Comparison of ENCODE assay signal across 14 cellular contexts in the genomic region with DNA sequence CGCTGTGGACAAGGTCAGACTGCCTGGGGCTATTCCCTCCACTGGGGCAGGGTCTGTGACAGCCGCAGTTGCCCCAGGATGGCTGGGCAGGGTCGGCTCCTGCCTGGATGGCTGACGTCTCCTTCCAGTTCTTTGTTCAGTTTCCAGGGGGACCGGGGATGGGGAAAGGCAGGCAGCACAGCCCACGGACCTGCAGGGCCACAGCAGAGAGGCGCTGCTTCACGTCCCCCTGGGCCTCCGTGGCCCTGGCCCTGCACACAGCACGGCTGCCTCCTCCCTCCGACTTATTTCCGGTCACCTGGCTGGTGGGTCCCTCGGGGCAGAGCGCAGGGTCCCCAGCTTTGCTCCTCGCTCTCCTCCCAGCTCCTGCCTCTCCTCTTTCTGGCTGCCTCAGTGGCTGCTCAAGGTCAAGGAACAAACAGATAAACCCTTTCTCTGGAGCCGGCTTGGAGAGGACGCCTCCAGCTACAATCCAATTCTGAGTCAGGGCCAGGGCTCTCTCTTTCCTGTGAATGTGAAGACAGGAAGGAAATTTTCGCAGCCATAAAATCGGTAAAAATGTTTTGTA.
DNase-seq lines count a peak whose midpoint lies in the region; ATAC-seq and TF ChIP-seq lines count a peak whose summit lies in the region.
"Had no signal": no experiment of that assay in that cellular context is flagged by ENCODE, and none has a peak within 500 bp of the region (broad histone marks: within the 10 kb centered on the region; RNA-seq: fewer than 3 reads in every experiment).

No MANE protein-coding gene starts in this region.

- H3K4me2 ChIP-seq in neural progenitor cell, result no peak overlapping the region

- no peak overlapping the region for H3K4me3 Mint-ChIP-seq in activated T-helper 1 cell treated with anti-CD3 and anti-CD28 coated beads, Interleukin-12 subunit alpha, Interleukin-12 subunit beta, Interleukin-2, Interleukin-4 antibody, amounts not matched to agents 30 ng/mL and 10 ng/mL and 1 ng/mL, durations not matched to agents 14 hours and 24 hours and 36 hours
- H3K4me3 Mint-ChIP-seq in neural progenitor cell, result no peak overlapping the region
- H3K4me3 Mint-ChIP-seq in activated CD8-positive, alpha-beta T cell treated with anti-CD3 and anti-CD28 coated beads for 36 hours, result no peak overlapping the region
- H3K4me3 Mint-ChIP-seq: activated T-helper 17 cell treated with anti-CD3 and anti-CD28 coated beads, Interleukin-2, amount 50 U/mL, for 72 hours; CD4-positive, alpha-beta T cell; central memory CD8-positive, alpha-beta T cell; stimulated activated naive B cell treated with anti-CD40 and anti-IgM and Interleukin-4, amounts not matched to agents 10 μg/mL and 1 μg/mL and 100 μg/mL, for 72 hours had no signal

- H3K9me3 ChIP-seq in neural progenitor cell (ENCODE audit: low read depth) (no peaks in the 10 kb centered on the region), tibial artery (no peaks in the 10 kb centered on the region)

- no peaks in the 10 kb centered on the region for H4K20me1 ChIP-seq in neural progenitor cell (ENCODE audit: low read depth)

- H3K27me3 Mint-ChIP-seq in activated T-helper 1 cell treated with anti-CD3 and anti-CD28 coated beads, Interleukin-12 subunit alpha, Interleukin-12 subunit beta, Interleukin-2, Interleukin-4 antibody, amounts not matched to agents 30 ng/mL and 10 ng/mL and 1 ng/mL, durations not matched to agents 14 hours and 24 hours and 36 hours (ENCODE audit: insufficient read depth), result peaks cover 17% of the 10 kb centered on the region
- H3K27me3 Mint-ChIP-seq in neural progenitor cell (ENCODE audit: insufficient read depth, low read depth), result peaks cover 16% of the 10 kb centered on the region
- no peaks in the 10 kb centered on the region for H3K27me3 Mint-ChIP-seq in activated CD8-positive, alpha-beta T cell treated with anti-CD3 and anti-CD28 coated beads for 36 hours
- H3K27me3 Mint-ChIP-seq: activated T-helper 17 cell treated with anti-CD3 and anti-CD28 coated beads, Interleukin-2, amount 50 U/mL, for 72 hours; CD4-positive, alpha-beta T cell; central memory CD8-positive, alpha-beta T cell had no signal

- H3K36me3 ChIP-seq in neural progenitor cell, result no peaks in the 10 kb centered on the region
- no peaks in the 10 kb centered on the region for H3K36me3 ChIP-seq in tibial artery

- H3K27ac ChIP-seq in neural progenitor cell (no peak overlapping the region), tibial artery (peak overlapping the region; percentile 81 to 82)

- H3K4me1 ChIP-seq in neural progenitor cell, result peaks cover 14% of the 10 kb centered on the region
- H3K4me1 ChIP-seq in tibial artery, result peaks cover 0 to 18% (median 16%) of the 10 kb centered on the region in 4 donors

- ATAC-seq in activated CD8-positive, alpha-beta T cell treated with anti-CD3 and anti-CD28 coated beads for 36 hours, result no peak
- ATAC-seq in HG03045 (IDR thresholded peaks at IDR 0.05; ENCODE audit: unreplicated experiment) (no peak), HG02885 (IDR thresholded peaks at IDR 0.05; ENCODE audit: poor library complexity, unreplicated experiment) (no peak)
- ATAC-seq: activated T-helper 17 cell treated with anti-CD3 and anti-CD28 coated beads, Interleukin-2, amount 50 U/mL, for 72 hours; stimulated activated naive B cell treated with anti-CD40 and anti-IgM and Interleukin-4, amounts not matched to agents 10 μg/mL and 1 μg/mL and 100 μg/mL, for 72 hours had no signal

- intact Hi-C loops in activated T-helper 1 cell treated with anti-CD3 and anti-CD28 coated beads, Interleukin-12 subunit alpha, Interleukin-12 subunit beta, Interleukin-2, Interleukin-4 antibody, amounts not matched to agents 30 ng/mL and 10 ng/mL and 1 ng/mL, durations not matched to agents 14 hours and 24 hours and 36 hours (cut with micrococcal nuclease), result no loop called here
- intact Hi-C loops in tibial artery (cut with DNase I; ENCODE audit: low total_unique reads), result no loop called here
- intact Hi-C loops in activated CD8-positive, alpha-beta T cell treated with anti-CD3 and anti-CD28 coated beads for 36 hours (cut with micrococcal nuclease), result no loop called here

- peaks cover 21% of the 10 kb centered on the region for H3K4me1 Mint-ChIP-seq in activated T-helper 1 cell treated with anti-CD3 and anti-CD28 coated beads, Interleukin-12 subunit alpha, Interleukin-12 subunit beta, Interleukin-2, Interleukin-4 antibody, amounts not matched to agents 30 ng/mL and 10 ng/mL and 1 ng/mL, durations not matched to agents 14 hours and 24 hours and 36 hours (ENCODE audit: low read depth)
- H3K4me1 Mint-ChIP-seq in neural progenitor cell, result peaks cover 55% of the 10 kb centered on the region
- H3K4me1 Mint-ChIP-seq in activated CD8-positive, alpha-beta T cell treated with anti-CD3 and anti-CD28 coated beads for 36 hours (ENCODE audit: low read depth), result peaks cover 6% of the 10 kb centered on the region

- no peaks in the 10 kb centered on the region for H3K9me3 Mint-ChIP-seq in activated T-helper 1 cell treated with anti-CD3 and anti-CD28 coated beads, Interleukin-12 subunit alpha, Interleukin-12 subunit beta, Interleukin-2, Interleukin-4 antibody, amounts not matched to agents 30 ng/mL and 10 ng/mL and 1 ng/mL, durations not matched to agents 14 hours and 24 hours and 36 hours
- H3K9me3 Mint-ChIP-seq in neural progenitor cell, result peaks cover under 1% of the 10 kb centered on the region
- H3K9me3 Mint-ChIP-seq in activated CD8-positive, alpha-beta T cell treated with anti-CD3 and anti-CD28 coated beads for 36 hours, result no peaks in the 10 kb centered on the region
- H3K9me3 Mint-ChIP-seq: activated T-helper 17 cell treated with anti-CD3 and anti-CD28 coated beads, Interleukin-2, amount 50 U/mL, for 72 hours; CD4-positive, alpha-beta T cell; central memory CD8-positive, alpha-beta T cell had no signal

- no peak for TF ChIP-seq CTCF in neural progenitor cell (IDR thresholded peaks at IDR 0.05)
- TF ChIP-seq CTCF in tibial artery (IDR thresholded peaks at IDR 0.05), result no peak
- no peak for TF ChIP-seq CTCF in activated CD8-positive, alpha-beta T cell treated with anti-CD3 and anti-CD28 coated beads for 36 hours (IDR thresholded peaks at IDR 0.05)
- TF ChIP-seq CTCF in GM10248 (IDR thresholded peaks at IDR 0.05; ENCODE audit: control extremely low read depth, extremely low read depth, low read depth, missing control alignments), result no peak

- CTCF ChIA-PET in activated CD8-positive, alpha-beta T cell treated with anti-CD3 and anti-CD28 coated beads for 36 hours (lab: Charles Lee), result no interaction called here
- CTCF ChIA-PET in GM10248 (lab: Yijun Ruan, JAX), result no interaction called here

- H3K79me2 ChIP-seq in neural progenitor cell (ENCODE audit: low read depth), result no peaks in the 10 kb centered on the region

- no peaks in the 10 kb centered on the region for H3K27me3 ChIP-seq in neural progenitor cell
- H3K27me3 ChIP-seq in tibial artery, result no peaks in the 10 kb centered on the region

- DNase-seq in activated T-helper 1 cell treated with anti-CD3 and anti-CD28 coated beads, Interleukin-12 subunit alpha, Interleukin-12 subunit beta, Interleukin-2, Interleukin-4 antibody, amounts not matched to agents 30 ng/mL and 10 ng/mL and 1 ng/mL, durations not matched to agents 14 hours and 24 hours and 36 hours (ENCODE audit: low spot score), result no peak
- DNase-seq in foreskin melanocyte (peak; percentile 67), neural progenitor cell (ENCODE audit: low spot score) (no peak), tibial artery (no peak), GM10248 (ENCODE audit: extremely low spot score) (no peak)
- no peak for DNase-seq in activated CD8-positive, alpha-beta T cell treated with anti-CD3 and anti-CD28 coated beads for 36 hours
- DNase-seq: activated CD4-positive, CD25-positive, alpha-beta regulatory T cell treated with anti-CD3 and anti-CD28 coated beads, Interleukin-2, amount 50 U/mL, for 72 hours; CD4-positive, alpha-beta T cell; glutamatergic neuron; stimulated activated naive B cell treated with anti-CD40 and anti-IgM and Interleukin-4, amounts not matched to agents 10 μg/mL and 1 μg/mL and 100 μg/mL, for 72 hours had no signal

- no peak overlapping the region for H3K4me3 ChIP-seq in neural progenitor cell
- no peak overlapping the region for H3K4me3 ChIP-seq in tibial artery

- peak overlapping the region; percentile 55 for H3K27ac Mint-ChIP-seq in activated T-helper 1 cell treated with anti-CD3 and anti-CD28 coated beads, Interleukin-12 subunit alpha, Interleukin-12 subunit beta, Interleukin-2, Interleukin-4 antibody, amounts not matched to agents 30 ng/mL and 10 ng/mL and 1 ng/mL, durations not matched to agents 14 hours and 24 hours and 36 hours
- H3K27ac Mint-ChIP-seq in neural progenitor cell, result peak overlapping the region; percentile 96
- H3K27ac Mint-ChIP-seq in activated CD8-positive, alpha-beta T cell treated with anti-CD3 and anti-CD28 coated beads for 36 hours, result no peak overlapping the region
- H3K27ac Mint-ChIP-seq: CD4-positive, alpha-beta T cell; stimulated activated naive B cell treated with anti-CD40 and anti-IgM and Interleukin-4, amounts not matched to agents 10 μg/mL and 1 μg/mL and 100 μg/mL, for 72 hours had no signal

- POLR2A ChIA-PET in activated CD8-positive, alpha-beta T cell treated with anti-CD3 and anti-CD28 coated beads for 36 hours (lab: Charles Lee), result interaction anchor here (0.6 kb wide), 1 partner anchor 78 kb away, joined by 5 read pairs; no protein-coding TSS in a partner anchor
- POLR2A ChIA-PET in GM10248 (lab: Yijun Ruan, JAX), result no interaction called here

- H3F3A ChIP-seq in neural progenitor cell (ENCODE audit: low read depth), result peaks cover 11% of the 10 kb centered on the region

- no peak overlapping the region for H2AFZ ChIP-seq in neural progenitor cell (replicated peaks)

- H3K9ac ChIP-seq in neural progenitor cell, result no peak overlapping the region

- no peaks in the 10 kb centered on the region for H3K36me3 Mint-ChIP-seq in activated T-helper 1 cell treated with anti-CD3 and anti-CD28 coated beads, Interleukin-12 subunit alpha, Interleukin-12 subunit beta, Interleukin-2, Interleukin-4 antibody, amounts not matched to agents 30 ng/mL and 10 ng/mL and 1 ng/mL, durations not matched to agents 14 hours and 24 hours and 36 hours (ENCODE audit: low read depth)
- no peaks in the 10 kb centered on the region for H3K36me3 Mint-ChIP-seq in neural progenitor cell
- no peaks in the 10 kb centered on the region for H3K36me3 Mint-ChIP-seq in activated CD8-positive, alpha-beta T cell treated with anti-CD3 and anti-CD28 coated beads for 36 hours (ENCODE audit: low read depth)
- H3K36me3 Mint-ChIP-seq: stimulated activated naive B cell treated with anti-CD40 and anti-IgM and Interleukin-4, amounts not matched to agents 10 μg/mL and 1 μg/mL and 100 μg/mL, for 72 hours had no signal
